ENCODE assay signal across 17 cellular contexts in genomic region chr18:63241739-63242138, GRCh38.
DNase-seq lines count a peak whose midpoint lies in the region; ATAC-seq and TF ChIP-seq lines count a peak whose summit lies in the region.
"Had no signal": no experiment of that assay in that cellular context is flagged by ENCODE, and none has a peak within 500 bp of the region (broad histone marks: within the 10 kb centered on the region; RNA-seq: fewer than 3 reads in every experiment).

No MANE protein-coding gene starts in this region.

- H3K4me1 Mint-ChIP-seq in activated T-cell treated with anti-CD3 and anti-CD28 coated beads, Interleukin-2, amount 50 U/mL, for 72 hours (ENCODE audit: low read depth): peaks cover 56% of the 10 kb centered on the region
- H3K4me1 Mint-ChIP-seq in activated T-helper 2 cell treated with anti-CD3 and anti-CD28 coated beads, Interferon-gamma antibody, Interleukin-2, Interleukin-4, amounts not matched to agents 10 μg/mL and 5 μg/mL and 100 μg/mL, durations not matched to agents 14 hours and 24 hours and 36 hours (ENCODE audit: low read depth): peaks cover 61% of the 10 kb centered on the region
- H3K4me1 Mint-ChIP-seq in nephron: peaks cover 77% of the 10 kb centered on the region

- peak in 1 of 2 donors; percentile 12 for TF ChIP-seq EP300 in tibial nerve (IDR thresholded peaks at IDR 0.05)

- intact Hi-C loops in activated T-helper 2 cell treated with anti-CD3 and anti-CD28 coated beads, Interferon-gamma antibody, Interleukin-2, Interleukin-4, amounts not matched to agents 10 μg/mL and 5 μg/mL and 100 μg/mL, durations not matched to agents 14 hours and 24 hours and 36 hours (cut with micrococcal nuclease): no loop called here

- peak overlapping the region; percentile 28 to 95 (median 56) for H3K27ac ChIP-seq in tibial nerve
- H3K27ac ChIP-seq: BLaER1 treated with 17β-estradiol and CSF1 and Interleukin-3, amounts not matched to agents 10 nM and 100 nM; HL-60 had no signal

- no peaks in the 10 kb centered on the region for H3K9me3 ChIP-seq in tibial nerve

- no peaks in the 10 kb centered on the region for H3K27me3 Mint-ChIP-seq in activated T-cell treated with anti-CD3 and anti-CD28 coated beads, Interleukin-2, amount 50 U/mL, for 72 hours (ENCODE audit: low read depth)
- H3K27me3 Mint-ChIP-seq in activated T-helper 2 cell treated with anti-CD3 and anti-CD28 coated beads, Interferon-gamma antibody, Interleukin-2, Interleukin-4, amounts not matched to agents 10 μg/mL and 5 μg/mL and 100 μg/mL, durations not matched to agents 14 hours and 24 hours and 36 hours (ENCODE audit: low read depth): no peaks in the 10 kb centered on the region
- H3K27me3 Mint-ChIP-seq in nephron (ENCODE audit: low read depth): no peaks in the 10 kb centered on the region

- peaks cover 17 to 43% of the 10 kb centered on the region in 2 donors for H3K36me3 Mint-ChIP-seq in activated T-cell treated with anti-CD3 and anti-CD28 coated beads, Interleukin-2, amount 50 U/mL, for 72 hours (ENCODE audit: insufficient read depth in 2 of 2)
- peaks cover 81% of the 10 kb centered on the region for H3K36me3 Mint-ChIP-seq in activated T-helper 2 cell treated with anti-CD3 and anti-CD28 coated beads, Interferon-gamma antibody, Interleukin-2, Interleukin-4, amounts not matched to agents 10 μg/mL and 5 μg/mL and 100 μg/mL, durations not matched to agents 14 hours and 24 hours and 36 hours (ENCODE audit: low read depth)
- peaks cover 4% of the 10 kb centered on the region for H3K36me3 Mint-ChIP-seq in nephron (ENCODE audit: low read depth)

- H3K27me3 ChIP-seq in tibial nerve: no peaks in the 10 kb centered on the region
- H3K27me3 ChIP-seq: BLaER1 treated with 17β-estradiol and CSF1 and Interleukin-3, amounts not matched to agents 10 nM and 100 nM had no signal

- no peak for ATAC-seq in activated T-cell treated with anti-CD3 and anti-CD28 coated beads, Interleukin-2, amount 50 U/mL, for 72 hours (replicated peaks in 1 of 2)
- no peak for ATAC-seq in GM19328 (IDR thresholded peaks at IDR 0.05; ENCODE audit: unreplicated experiment)
- ATAC-seq in HG03280 (IDR thresholded peaks at IDR 0.05; ENCODE audit: unreplicated experiment): no peak
- no peak for ATAC-seq in HG03045 (IDR thresholded peaks at IDR 0.05; ENCODE audit: unreplicated experiment)

- H3K4me1 ChIP-seq in tibial nerve: peaks cover 0 to 82% (median 48%) of the 10 kb centered on the region in 4 donors

- H3K4me3 ChIP-seq in tibial nerve: no peak overlapping the region
- H3K4me3 ChIP-seq: BLaER1 treated with 17β-estradiol and CSF1 and Interleukin-3, amounts not matched to agents 10 nM and 100 nM had no signal

- 62 to 71% methylated on average over 8 of the region's 8 CpGs for WGBS in tibial nerve, 2 donors

- peak overlapping the region; percentile 50 for H3K27ac Mint-ChIP-seq in activated T-cell treated with anti-CD3 and anti-CD28 coated beads, Interleukin-2, amount 50 U/mL, for 72 hours
- H3K27ac Mint-ChIP-seq in activated T-helper 2 cell treated with anti-CD3 and anti-CD28 coated beads, Interferon-gamma antibody, Interleukin-2, Interleukin-4, amounts not matched to agents 10 μg/mL and 5 μg/mL and 100 μg/mL, durations not matched to agents 14 hours and 24 hours and 36 hours: peak overlapping the region; percentile 47
- peak overlapping the region; percentile 72 to 100 (median 85) for H3K27ac Mint-ChIP-seq in nephron

- no peak for TF ChIP-seq POLR2A in tibial nerve (IDR thresholded peaks at IDR 0.05)

- no peaks in the 10 kb centered on the region for H3K36me3 ChIP-seq in tibial nerve

- no peak for DNase-seq in activated T-cell treated with anti-CD3 and anti-CD28 coated beads, Interleukin-2, amount 50 U/mL, for 72 hours
- no peak for DNase-seq in activated T-cell treated with anti-CD3 and anti-CD28 coated beads, Interleukin-2, amount 50 U/mL, for 48 hours
- DNase-seq in activated T-helper 2 cell treated with anti-CD3 and anti-CD28 coated beads, Interferon-gamma antibody, Interleukin-2, Interleukin-4, amounts not matched to agents 10 μg/mL and 5 μg/mL and 100 μg/mL, durations not matched to agents 14 hours and 24 hours and 36 hours (ENCODE audit: low spot score): no peak
- no peak for DNase-seq in tibial nerve (ENCODE audit: low spot score in 2 of 2)
- DNase-seq: COR-L47, KBM-7, NCI-H1048, NCI-H146, NCI-H2227 treated with DMSO at 0.1 percent for 48 hours, NCI-H526 treated with DMSO at 0.1 percent for 48 hours, RPMI8226 had no signal

- TF ChIP-seq CTCF in nephron (IDR thresholded peaks at IDR 0.05; ENCODE audit: unreplicated experiment in 3 of 3) (no peak), tibial nerve (IDR thresholded peaks at IDR 0.05) (no peak)

- no peak overlapping the region for H3K4me3 Mint-ChIP-seq in activated T-cell treated with anti-CD3 and anti-CD28 coated beads, Interleukin-2, amount 50 U/mL, for 72 hours
- no peak overlapping the region for H3K4me3 Mint-ChIP-seq in activated T-helper 2 cell treated with anti-CD3 and anti-CD28 coated beads, Interferon-gamma antibody, Interleukin-2, Interleukin-4, amounts not matched to agents 10 μg/mL and 5 μg/mL and 100 μg/mL, durations not matched to agents 14 hours and 24 hours and 36 hours (ENCODE audit: low read depth)
- no peak overlapping the region for H3K4me3 Mint-ChIP-seq in nephron

- H3K9me3 Mint-ChIP-seq in activated T-cell treated with anti-CD3 and anti-CD28 coated beads, Interleukin-2, amount 50 U/mL, for 72 hours: peaks cover 2% of the 10 kb centered on the region in 2 donors
- peaks cover 4% of the 10 kb centered on the region for H3K9me3 Mint-ChIP-seq in activated T-helper 2 cell treated with anti-CD3 and anti-CD28 coated beads, Interferon-gamma antibody, Interleukin-2, Interleukin-4, amounts not matched to agents 10 μg/mL and 5 μg/mL and 100 μg/mL, durations not matched to agents 14 hours and 24 hours and 36 hours
- H3K9me3 Mint-ChIP-seq in nephron: no peaks in the 10 kb centered on the region
